9 cellular contexts compared by ENCODE assay signal in the genomic region with DNA sequence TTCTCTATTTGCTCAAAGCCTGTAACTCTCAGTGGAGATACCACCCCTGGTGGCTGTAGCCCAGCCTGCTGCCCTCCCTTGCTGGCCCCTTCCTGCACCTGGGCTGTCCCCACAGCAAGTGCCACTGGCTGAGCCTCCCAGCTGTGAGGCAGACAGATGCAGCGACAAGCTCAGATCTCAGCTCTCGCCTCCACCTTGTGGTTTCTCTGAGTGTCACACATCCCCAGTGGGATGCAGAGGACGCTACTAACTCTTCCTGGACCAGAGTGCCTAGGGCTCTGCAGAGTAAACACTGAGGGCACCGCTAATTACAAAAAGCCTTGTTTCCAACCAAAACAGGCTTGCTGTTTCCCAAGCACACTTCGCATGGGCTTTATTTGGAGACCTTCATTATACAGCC. TPM values are rescaled to one million over a fixed set of nuclear protein-coding genes. Genes with fewer than 3 reads are reported as not detected.
DNase-seq lines count a peak whose midpoint lies in the region; ATAC-seq and TF ChIP-seq lines count a peak whose summit lies in the region.
"Had no signal": no experiment of that assay in that cellular context is flagged by ENCODE, and none has a peak within 500 bp of the region (broad histone marks: within the 10 kb centered on the region; RNA-seq: fewer than 3 reads in every experiment).

No MANE protein-coding gene starts in this region.

- no peak overlapping the region for H3K27ac Mint-ChIP-seq in activated CD4-positive, alpha-beta memory T cell treated with anti-CD3 and anti-CD28 coated beads, Interleukin-2, amount 10 ng/mL, durations not matched to agents 7 days and 5 days
- H3K27ac Mint-ChIP-seq: T-helper 1 cell treated with Interleukin-12 subunit alpha and Interleukin-12 subunit beta and Interleukin-4 antibody, amounts not matched to agents 30 μg/mL and 1 μg/mL, for 36 hours had no signal

- no peaks in the 10 kb centered on the region for H4K20me1 ChIP-seq in KMS-11 (ENCODE audit: insufficient read depth)

- no peak overlapping the region for H3K4me3 ChIP-seq in KMS-11 (IDR thresholded peaks at IDR 0.05; ENCODE audit: insufficient read depth, low read depth, low read length)
- H3K4me3 ChIP-seq in lower leg skin (ENCODE audit: low read depth, poor library complexity, severe bottlenecking), result no peak overlapping the region

- H2AFZ ChIP-seq in KMS-11 (ENCODE audit: low read depth), result no peak overlapping the region

- no peak overlapping the region for H3K4me3 Mint-ChIP-seq in activated CD4-positive, alpha-beta memory T cell treated with anti-CD3 and anti-CD28 coated beads, Interleukin-2, amount 10 ng/mL, durations not matched to agents 7 days and 5 days
- H3K4me3 Mint-ChIP-seq: T-helper 1 cell treated with Interleukin-12 subunit alpha and Interleukin-12 subunit beta and Interleukin-4 antibody, amounts not matched to agents 30 μg/mL and 1 μg/mL, for 36 hours had no signal

- H3K9ac ChIP-seq in KMS-11, result no peak overlapping the region

- H3K36me3 ChIP-seq in KMS-11 (ENCODE audit: insufficient read depth), result no peaks in the 10 kb centered on the region

- DNase-seq in GM10266 (ENCODE audit: extremely low spot score) (no peak), left lobe of liver (ENCODE audit: low spot score) (no peak), lower leg skin (ENCODE audit: low spot score in 2 of 2) (no peak), KG1 (lab: John Stamatoyannopoulos, UW) (no peak), NOMO-1 treated with dmso at 0.1 percent for 144 hours (lab: John Stamatoyannopoulos, UW; ENCODE audit: unreplicated experiment) (no peak)
- DNase-seq in activated CD4-positive, alpha-beta memory T cell treated with anti-CD3 and anti-CD28 coated beads, Interleukin-2, amount 10 ng/mL, durations not matched to agents 7 days and 5 days, result peak; percentile 54

- H3K27me3 Mint-ChIP-seq in activated CD4-positive, alpha-beta memory T cell treated with anti-CD3 and anti-CD28 coated beads, Interleukin-2, amount 10 ng/mL, durations not matched to agents 7 days and 5 days, result no peaks in the 10 kb centered on the region

- TF ChIP-seq CTCF in GM10266 (IDR thresholded peaks at IDR 0.05; ENCODE audit: control insufficient read depth, insufficient read depth, low read depth, missing control alignments) (peak; percentile 35), KMS-11 (conservative IDR thresholded peaks at IDR 0.05; ENCODE audit: low read depth, low read length) (peak; percentile 63), lower leg skin (IDR thresholded peaks at IDR 0.05) (no peak)

- WGBS in lower leg skin, 2 donors, result 78 to 81% methylated on average over 5 of the region's 5 CpGs

- CTCF ChIA-PET in activated CD4-positive, alpha-beta memory T cell treated with anti-CD3 and anti-CD28 coated beads, Interleukin-2, amount 10 ng/mL, durations not matched to agents 7 days and 5 days (lab: Charles Lee), result interaction anchor here (0.7 to 2.0 kb wide), 4 partner anchors 9 to 226 kb away, joined by 3 to 4 read pairs (median 3); a partner anchor contains a TSS

- H3K27me3 ChIP-seq in KMS-11 (ENCODE audit: insufficient read depth, low read depth), result no peaks in the 10 kb centered on the region

- no peak overlapping the region for H3K27ac ChIP-seq in KMS-11

- H3K4me1 Mint-ChIP-seq in activated CD4-positive, alpha-beta memory T cell treated with anti-CD3 and anti-CD28 coated beads, Interleukin-2, amount 10 ng/mL, durations not matched to agents 7 days and 5 days, result peaks cover 7% of the 10 kb centered on the region

- H3K9me3 Mint-ChIP-seq in activated CD4-positive, alpha-beta memory T cell treated with anti-CD3 and anti-CD28 coated beads, Interleukin-2, amount 10 ng/mL, durations not matched to agents 7 days and 5 days, result no peaks in the 10 kb centered on the region
- H3K9me3 Mint-ChIP-seq: T-helper 1 cell treated with Interleukin-12 subunit alpha and Interleukin-12 subunit beta and Interleukin-4 antibody, amounts not matched to agents 30 μg/mL and 1 μg/mL, for 36 hours had no signal

- H3K4me1 ChIP-seq in KMS-11 (ENCODE audit: low read depth, poor library complexity, severe bottlenecking), result peaks cover 13% of the 10 kb centered on the region

- peak overlapping the region; percentile 0; the same call in 1 of the 2 replicates for H3K4me2 ChIP-seq in KMS-11

- no peaks in the 10 kb centered on the region for H3K79me2 ChIP-seq in KMS-11 (ENCODE audit: insufficient read depth, low read depth)

- POLR2A ChIA-PET in activated CD4-positive, alpha-beta memory T cell treated with anti-CD3 and anti-CD28 coated beads, Interleukin-2, amount 10 ng/mL, durations not matched to agents 7 days and 5 days (lab: Charles Lee), result interaction anchor here (0.6 kb wide), 1 partner anchor 9 kb away, joined by 3 read pairs; a partner anchor contains a TSS

- TF ChIP-seq POLR2A in lower leg skin (IDR thresholded peaks at IDR 0.05), result no peak

- intact Hi-C loops in lower leg skin (cut with DNase I; ENCODE audit: low total_unique reads), result no loop called here

- ATAC-seq in left lobe of liver (peak; percentile 54), HG03571 (IDR thresholded peaks at IDR 0.05; ENCODE audit: unreplicated experiment) (no peak)

- H3K36me3 Mint-ChIP-seq in activated CD4-positive, alpha-beta memory T cell treated with anti-CD3 and anti-CD28 coated beads, Interleukin-2, amount 10 ng/mL, durations not matched to agents 7 days and 5 days (ENCODE audit: low read depth), result no peaks in the 10 kb centered on the region

RNA-seq across cellular contexts. Expression of a gene that starts 8.9 kb away (rescaled TPM):
- total RNA-seq in activated CD4-positive, alpha-beta memory T cell treated with anti-CD3 and anti-CD28 coated beads, Interleukin-2, amount 10 ng/mL, durations not matched to agents 7 days and 5 days, result 10 to 100 TPM; 17.3 to 17.5 TPM
- total RNA-seq in left lobe of liver (2.4 TPM), lower leg skin (1 to 10 TPM; 1.9 to 5.4 (median 2.8) TPM)

Comparison
In these comparisons a context has a peak if more than half of its experiments do, and no peak if none do; other contexts are left out.
1. CTCF ChIP-seq: peak in GM10266 (single experiment) and KMS-11 (single experiment); none in lower leg skin (0 of 3).